ENCODE assay signal across 8 cellular contexts in genomic region chr11:63573881-63574855, GRCh38. TPM values are rescaled to one million over a fixed set of nuclear protein-coding genes. Genes with fewer than 3 reads are reported as not detected.
DNase-seq lines count a peak whose midpoint lies in the region; ATAC-seq and TF ChIP-seq lines count a peak whose summit lies in the region.

No MANE protein-coding gene starts in this region.

- DNase-seq in AML-193 (lab: John Stamatoyannopoulos, UW) = peak; percentile 51 to 56
- peak; percentile 61 for DNase-seq in NOMO-1 treated with DMSO at 0.1 percent for 48 hours (lab: John Stamatoyannopoulos, UW; ENCODE audit: unreplicated experiment)
- DNase-seq in chondrocyte (ENCODE audit: low spot score) = no peak
- DNase-seq in mesothelial cell of epicardium (ENCODE audit: low spot score in 2 of 2, unreplicated experiment in 2 of 2) = no peak
- DNase-seq in tibial artery = peak; percentile 30 to 57

- H3K27me3 ChIP-seq in tibial artery = no peaks in the 10 kb centered on the region

- H3K27ac Mint-ChIP-seq in chondrocyte (ENCODE audit: unreplicated experiment) (peak overlapping the region; percentile 79), mesothelial cell of epicardium (peak overlapping the region; percentile 77)

- H3K4me3 ChIP-seq in tibial artery = peak overlapping the region; percentile 13 to 19

- H3K36me3 Mint-ChIP-seq in chondrocyte (ENCODE audit: low read depth) (peaks cover 21% of the 10 kb centered on the region), mesothelial cell of epicardium (peaks cover 2% of the 10 kb centered on the region)

- H3K27me3 Mint-ChIP-seq in chondrocyte (ENCODE audit: low read depth) = peaks cover 3% of the 10 kb centered on the region
- no peaks in the 10 kb centered on the region for H3K27me3 Mint-ChIP-seq in mesothelial cell of epicardium (ENCODE audit: low read depth)

- intact Hi-C loops in tibial artery (cut with DNase I; ENCODE audit: low total_unique reads) = no loop called here

- H3K4me3 Mint-ChIP-seq in chondrocyte (ENCODE audit: unreplicated experiment) (peak overlapping the region; percentile 58), mesothelial cell of epicardium (peak overlapping the region; percentile 22)

- ATAC-seq in GM19023 (IDR thresholded peaks at IDR 0.05; ENCODE audit: unreplicated experiment) = peak; percentile 60
- ATAC-seq in GM19035 (IDR thresholded peaks at IDR 0.05; ENCODE audit: unreplicated experiment) = no peak
- no peak for ATAC-seq in GM19467 (IDR thresholded peaks at IDR 0.05; ENCODE audit: unreplicated experiment)

- peaks cover 14% of the 10 kb centered on the region for H3K4me1 Mint-ChIP-seq in chondrocyte (ENCODE audit: low read depth)
- peaks cover 3% of the 10 kb centered on the region for H3K4me1 Mint-ChIP-seq in mesothelial cell of epicardium

- TF ChIP-seq CTCF in chondrocyte (IDR thresholded peaks at IDR 0.05) = peak; percentile 45
- TF ChIP-seq CTCF in mesothelial cell of epicardium (IDR thresholded peaks at IDR 0.05; ENCODE audit: unreplicated experiment) = no peak
- no peak for TF ChIP-seq CTCF in tibial artery (IDR thresholded peaks at IDR 0.05)

- H3K27ac ChIP-seq in tibial artery = peak overlapping the region; percentile 19 to 54

- H3K9me3 Mint-ChIP-seq in chondrocyte (ENCODE audit: low read depth) = peaks cover 3% of the 10 kb centered on the region
- H3K9me3 Mint-ChIP-seq in mesothelial cell of epicardium = peaks cover 3% of the 10 kb centered on the region

- H3K36me3 ChIP-seq in tibial artery = peaks cover 0 to 13% (median 8%) of the 10 kb centered on the region in 3 donors

- peaks cover 0 to 27% (median 16%) of the 10 kb centered on the region in 4 donors for H3K4me1 ChIP-seq in tibial artery

- H3K9me3 ChIP-seq in tibial artery = no peaks in the 10 kb centered on the region

RNA-seq across cellular contexts. Expression of gene PLAAT2, which starts 11.0 kb away (rescaled TPM):
- total RNA-seq in chondrocyte (not detected in 3 replicates), mesothelial cell of epicardium (not detected in 3 replicates)

RNA-seq across cellular contexts. Expression of gene PLAAT4, which starts 37.6 kb away (rescaled TPM):
- 1.8 to 3.0 TPM (median 2.5 TPM) in 3 replicates for total RNA-seq in chondrocyte
- total RNA-seq in mesothelial cell of epicardium = 1.2 to 1.9 TPM (median 1.7 TPM) in 3 replicates

RNA-seq across cellular contexts. Expression of gene PLAAT3, which starts 40.1 kb away (rescaled TPM):
- total RNA-seq in chondrocyte = 9.3 to 22.0 TPM (median 21.2 TPM) in 3 replicates
- 0.89 to 1.6 TPM (median 1.5 TPM) in 3 replicates for total RNA-seq in mesothelial cell of epicardium

Comparison
In these comparisons a context has a peak if more than half of its experiments do, and no peak if none do; other contexts are left out.
1. DNase-seq: peak in AML-193 (2 of 2), NOMO-1 treated with DMSO at 0.1 percent for 48 hours (single experiment) and tibial artery (2 of 2); none in chondrocyte (single experiment) and mesothelial cell of epicardium (0 of 2).